Comparison of ENCODE assay signal across 10 cellular contexts in the genomic region with DNA sequence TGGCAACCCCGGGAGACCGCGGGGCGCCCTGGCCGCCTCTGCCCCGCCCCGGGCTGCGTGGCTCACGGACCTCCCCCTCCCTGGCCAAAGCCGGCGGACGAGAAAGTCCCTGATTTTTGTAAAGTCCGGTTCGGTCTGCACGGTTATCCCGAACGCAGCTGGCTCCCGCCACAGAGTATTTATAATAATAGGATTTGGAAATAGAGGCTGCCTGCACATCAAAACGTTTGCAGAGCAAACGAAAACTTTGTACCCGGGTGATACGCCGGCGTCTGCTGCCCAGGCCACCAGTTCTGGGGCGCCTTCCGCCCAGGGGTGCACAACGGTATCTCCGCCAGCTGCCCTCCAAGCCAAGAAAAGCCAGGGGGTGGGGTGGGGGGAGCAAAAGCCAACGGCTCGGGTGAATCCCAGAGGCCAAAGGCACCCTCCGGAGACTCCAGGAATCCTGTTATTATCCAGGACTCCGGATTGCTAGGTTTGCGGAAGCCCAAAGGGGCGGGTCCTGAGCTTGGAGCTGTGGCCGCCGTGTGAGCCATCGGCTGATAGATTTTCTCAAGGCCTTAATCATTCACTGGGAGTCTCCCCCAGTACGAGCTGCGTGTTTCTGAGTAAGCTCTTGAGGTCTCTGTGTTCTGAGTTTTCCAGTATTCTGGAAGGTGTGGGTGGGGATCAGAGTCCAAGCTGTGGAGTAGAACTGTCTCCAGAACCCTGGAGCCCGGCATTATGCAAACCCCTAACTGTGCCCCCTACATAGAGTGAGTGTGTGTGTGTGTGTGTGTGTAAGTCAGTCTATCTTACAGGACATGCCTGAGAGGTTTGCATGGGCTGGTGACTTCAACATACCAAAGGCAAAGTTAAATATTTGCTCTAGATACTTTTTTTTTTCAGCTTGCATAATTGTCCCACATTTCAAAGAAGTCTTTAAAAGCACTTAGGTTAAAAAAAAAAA. TPM values are rescaled to one million over a fixed set of nuclear protein-coding genes. Genes with fewer than 3 reads are reported as not detected.
DNase-seq lines count a peak whose midpoint lies in the region; ATAC-seq, FAIRE-seq and TF ChIP-seq lines count a peak whose summit lies in the region.
"Had no signal": no experiment of that assay in that cellular context is flagged by ENCODE, and none has a peak within 500 bp of the region (broad histone marks: within the 10 kb centered on the region; RNA-seq: fewer than 3 reads in every experiment).

No MANE protein-coding gene starts in this region.

- H3K27ac ChIP-seq in astrocyte (ENCODE audit: low read depth, low read length) (no peak overlapping the region), suprapubic skin (peak overlapping the region; percentile 82)

- H3K27me3 ChIP-seq in astrocyte (ENCODE audit: insufficient read depth, low read length) (peaks cover 43% of the 10 kb centered on the region), suprapubic skin (peaks cover 87% of the 10 kb centered on the region)

- TF ChIP-seq CTCF in astrocyte (IDR thresholded peaks at IDR 0.05; ENCODE audit: insufficient read depth, low read depth, low read length), result no peak
- no peak for TF ChIP-seq CTCF in suprapubic skin (IDR thresholded peaks at IDR 0.05)

- H3K4me1 ChIP-seq in astrocyte (ENCODE audit: insufficient read depth, low read length) (peaks cover 12% of the 10 kb centered on the region), suprapubic skin (peaks cover 30% of the 10 kb centered on the region)

- TF ChIP-seq POLR2A in suprapubic skin (IDR thresholded peaks at IDR 0.05), result no peak

- no peaks in the 10 kb centered on the region for H3K36me3 Mint-ChIP-seq in astrocyte (ENCODE audit: low read depth, unreplicated experiment)

- H3K27me3 Mint-ChIP-seq in astrocyte (ENCODE audit: low read depth, unreplicated experiment), result peaks cover 52% of the 10 kb centered on the region

- no peak for FAIRE-seq in astrocyte (lab: Jason Lieb, UNC)

- no peak overlapping the region for H3K9ac ChIP-seq in astrocyte (ENCODE audit: low read length)

- no peaks in the 10 kb centered on the region for H4K20me1 ChIP-seq in astrocyte (ENCODE audit: insufficient read depth, low read length)

- H3K79me2 ChIP-seq in astrocyte (ENCODE audit: insufficient read depth, low read length), result no peaks in the 10 kb centered on the region

- DNase-seq in astrocyte (ENCODE audit: low read depth), result peak; percentile 46
- peak; percentile 99 for DNase-seq in kidney glomerular epithelial cell (lab: John Stamatoyannopoulos, UW)
- no peak for DNase-seq in suprapubic skin (ENCODE audit: low spot score in 2 of 2)
- DNase-seq in stimulated activated naive CD8-positive, alpha-beta T cell treated with anti-CD3 and anti-CD28 coated beads, Interleukin-15, Interleukin-2, amounts not matched to agents 100 U/mL and 50 U/mL, for 24 hours, result no peak
- DNase-seq in NAMALWA (ENCODE audit: low spot score), result no peak
- no peak for DNase-seq in activated CD8-positive, alpha-beta memory T cell treated with anti-CD3 and anti-CD28 coated beads for 24 hours

- H2AFZ ChIP-seq in astrocyte (ENCODE audit: low read depth, low read length), result peak overlapping the region; percentile 47

- no peak for TF ChIP-seq EP300 in suprapubic skin (IDR thresholded peaks at IDR 0.05)

- peaks cover 11% of the 10 kb centered on the region for H3K4me1 Mint-ChIP-seq in astrocyte (ENCODE audit: low read depth, unreplicated experiment)

- peak; percentile 40 for ATAC-seq in HG02759 (IDR thresholded peaks at IDR 0.05; ENCODE audit: unreplicated experiment)
- no peak for ATAC-seq in HG03469 (IDR thresholded peaks at IDR 0.05; ENCODE audit: unreplicated experiment)
- ATAC-seq in stimulated activated naive CD8-positive, alpha-beta T cell treated with anti-CD3 and anti-CD28 coated beads, Interleukin-15, Interleukin-2, amounts not matched to agents 100 U/mL and 50 U/mL, for 24 hours, result no peak

- H3K36me3 ChIP-seq in astrocyte (ENCODE audit: insufficient read depth, low read length) (no peaks in the 10 kb centered on the region), suprapubic skin (no peaks in the 10 kb centered on the region)

- H3K4me2 ChIP-seq in astrocyte (ENCODE audit: low read length), result peak overlapping the region; percentile 84

- WGBS in suprapubic skin, result 4% methylated on average over 17 of the region's 40 CpGs

- peak overlapping the region; percentile 41 for H3K4me3 ChIP-seq in astrocyte (ENCODE audit: insufficient read depth, low read depth, low read length)
- peak overlapping the region; percentile 55 for H3K4me3 ChIP-seq in suprapubic skin

- H3K9me3 Mint-ChIP-seq in astrocyte (ENCODE audit: unreplicated experiment), result peaks cover 6% of the 10 kb centered on the region

- H3K4me3 Mint-ChIP-seq in astrocyte (ENCODE audit: unreplicated experiment), result peak overlapping the region; percentile 80

- H3K9me3 ChIP-seq in astrocyte (ENCODE audit: insufficient read depth, low read depth, low read length) (no peaks in the 10 kb centered on the region), suprapubic skin (no peaks in the 10 kb centered on the region)

- H3K27ac Mint-ChIP-seq in astrocyte (ENCODE audit: unreplicated experiment), result peak overlapping the region; percentile 87
- H3K27ac Mint-ChIP-seq: stimulated activated memory B cell treated with anti-CD40 and anti-IgM and Interleukin-4, amounts not matched to agents 10 μg/mL and 1 μg/mL and 100 μg/mL, for 72 hours had no signal

RNA-seq across cellular contexts. Expression of a gene that starts 0.7 kb away (rescaled TPM):
- total RNA-seq in astrocyte, result 6.4 and 10.1 TPM in 2 replicates
- 10 to 100 TPM in 2 of 4 donors, 1 to 10 TPM in 2; 5.9 to 14.0 (median 10.1) TPM for total RNA-seq in suprapubic skin
- total RNA-seq: M059J had no signal

Comparison
In these comparisons a context has a peak if more than half of its experiments do, and no peak if none do; other contexts are left out.
1. DNase-seq: peak in astrocyte (single experiment) and kidney glomerular epithelial cell (single experiment); none in suprapubic skin (0 of 2), stimulated activated naive CD8-positive, alpha-beta T cell treated with anti-CD3 and anti-CD28 coated beads, Interleukin-15, Interleukin-2, amounts not matched to agents 100 U/mL and 50 U/mL, for 24 hours (single experiment), NAMALWA (single experiment) and activated CD8-positive, alpha-beta memory T cell treated with anti-CD3 and anti-CD28 coated beads for 24 hours (single experiment).